Comparison of ENCODE assay signal across 8 cellular contexts in the genomic region with DNA sequence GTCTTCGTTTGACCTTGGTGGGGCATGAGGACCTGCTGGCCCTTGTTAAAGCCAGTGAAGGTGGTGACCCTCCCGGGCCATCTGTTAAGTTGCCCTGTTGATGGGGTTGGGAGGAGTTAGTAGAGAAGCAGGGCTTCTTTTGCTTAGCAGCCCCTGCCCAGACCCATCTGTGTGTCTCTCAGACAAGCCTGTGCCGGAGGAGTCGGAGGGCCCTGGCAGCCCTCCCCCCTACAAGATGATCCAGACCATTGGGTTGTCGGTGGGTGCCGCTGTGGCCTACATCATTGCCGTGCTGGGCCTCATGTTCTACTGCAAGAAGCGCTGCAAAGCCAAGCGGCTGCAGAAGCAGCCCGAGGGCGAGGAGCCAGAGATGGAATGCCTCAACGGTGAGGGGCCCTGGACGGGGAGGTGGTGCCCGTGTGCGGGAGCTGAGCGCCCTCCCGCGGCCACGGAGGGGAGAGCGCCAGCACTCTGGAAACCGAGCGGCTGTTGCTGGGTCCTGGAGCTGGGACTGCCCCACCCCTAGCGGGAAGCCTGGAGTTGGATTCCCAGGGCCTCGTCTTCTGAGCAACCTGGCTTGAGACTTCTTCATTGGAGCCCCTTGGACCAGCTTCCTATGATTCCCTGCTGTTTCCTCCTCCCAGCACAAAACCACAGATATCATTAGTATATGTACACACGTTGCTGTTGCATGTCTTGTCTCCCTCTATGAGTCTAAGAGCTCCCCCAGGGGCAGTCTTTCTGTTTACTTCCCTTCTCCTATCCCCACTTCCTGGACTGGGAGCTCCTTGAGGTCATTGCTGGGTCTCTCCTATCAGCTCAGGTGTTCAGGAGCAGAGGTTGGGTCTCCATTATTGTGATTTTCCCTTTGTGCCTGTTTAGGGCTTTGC. TPM values are rescaled to one million over a fixed set of nuclear protein-coding genes. Genes with fewer than 3 reads are reported as not detected.
A peak's percentile ranks its signal among the peaks of the same experiment; 100 is the strongest.
DNase-seq lines count a peak whose midpoint lies in the region; ATAC-seq and TF ChIP-seq lines count a peak whose summit lies in the region.

No MANE protein-coding gene starts in this region.

- H3K36me3 ChIP-seq in gastroesophageal sphincter = no peaks in the 10 kb centered on the region

- TF ChIP-seq CTCF in AG09309 (IDR thresholded peaks at IDR 0.05; ENCODE audit: control insufficient read depth, insufficient read depth, low read depth, low read length, missing control alignments) (peak; percentile 99), gastroesophageal sphincter (IDR thresholded peaks at IDR 0.05) (peak in 3 of 4 experiments; percentile 97 to 98 (median 97))

- H3K4me3 ChIP-seq in AG09309 (ENCODE audit: control insufficient read depth, low read depth, low read length) = no peak overlapping the region
- no peak overlapping the region for H3K4me3 ChIP-seq in gastroesophageal sphincter

- H3K27ac ChIP-seq in gastroesophageal sphincter (peak overlapping the region in 3 of 4 donors; percentile 50 to 59 (median 52)), substantia nigra (ENCODE audit: low read depth, low read length, poor library complexity, severe bottlenecking) (no peak overlapping the region)

- no peaks in the 10 kb centered on the region for H3K27me3 ChIP-seq in gastroesophageal sphincter

- peaks cover 0 to 16% (median 6%) of the 10 kb centered on the region in 3 donors for H3K4me1 ChIP-seq in gastroesophageal sphincter

- WGBS in gastroesophageal sphincter (ENCODE audit: low coverage in 1 of 2), 2 donors = 0 to 11% methylated on average over 1 to 3 of the region's 25 CpGs

- no peak for TF ChIP-seq POLR2A in gastroesophageal sphincter (IDR thresholded peaks at IDR 0.05)

- ATAC-seq in GM19351 (IDR thresholded peaks at IDR 0.05; ENCODE audit: unreplicated experiment) (peak; percentile 58), gastroesophageal sphincter (peak; percentile 97)

- DNase-seq in AG09309 (ENCODE audit: low read depth) (peak; percentile 74), LoVo (ENCODE audit: low spot score) (peak; percentile 32), SHP77 treated with DMSO at 0.1 percent for 48 hours (lab: John Stamatoyannopoulos, UW) (peak; percentile 57), occipital lobe (lab: John Stamatoyannopoulos, UW) (peak; percentile 74), substantia nigra (lab: John Stamatoyannopoulos, UW) (peak in 48 of 49 donors; percentile 21 to 92 (median 66))
- DNase-seq in activated naive CD4-positive, alpha-beta T cell (lab: John Stamatoyannopoulos, UW) = peak; percentile 32 to 74 (median 53)

- no peak for TF ChIP-seq EP300 in gastroesophageal sphincter (IDR thresholded peaks at IDR 0.05)

- no peaks in the 10 kb centered on the region for H3K9me3 ChIP-seq in gastroesophageal sphincter

RNA-seq across cellular contexts. Expression of a gene that starts 27.6 kb away (rescaled TPM):
- total RNA-seq in gastroesophageal sphincter (100 to 1,000 TPM in 3 of 4 donors, 10 to 100 TPM in 1; 92.6 to 192 (median 117) TPM), occipital lobe (11.9 TPM)

RNA-seq across cellular contexts. Expression of a gene that starts 38.5 kb away (rescaled TPM):
- total RNA-seq in gastroesophageal sphincter (10 to 100 TPM; 23.2 to 36.6 (median 24.2) TPM), occipital lobe (23.9 TPM)
